ENCODE assay signal across 1 cellular context in genomic region chr15:41495736-41496599, GRCh38.
TF ChIP-seq lines count a peak whose summit lies in the region.

No MANE protein-coding gene starts in this region.

TF ChIP-seq in HepG2, 621 proteins besides CTCF, POLR2A, EP300 and RAD21 (continued from another document and continues in another):
- peak; percentile 49; the same call in 1 of the 2 replicates for TF ChIP-seq STAT6 (CRISPR knock-in tag; IDR thresholded peaks at IDR 0.05; ENCODE audit: borderline replicate concordance)
- TF ChIP-seq ZNF564 (CRISPR knock-in tag; IDR thresholded peaks at IDR 0.05), result no peak; the same call in 1 of the 2 replicates
- TF ChIP-seq ZNF501 (CRISPR knock-in tag; IDR thresholded peaks at IDR 0.05), result peak; percentile 83
- TF ChIP-seq KLF6 (CRISPR knock-in tag; IDR thresholded peaks at IDR 0.05), result peak; percentile 82; the same call in 1 of the 2 replicates
- TF ChIP-seq FOXA1 (IDR thresholded peaks at IDR 0.05), result no peak
- TF ChIP-seq FOXA1 (CRISPR knock-in tag; IDR thresholded peaks at IDR 0.05), result peak; percentile 97
- TF ChIP-seq THRA (CRISPR knock-in tag; IDR thresholded peaks at IDR 0.05; ENCODE audit: borderline replicate concordance), result peak; percentile 69
- TF ChIP-seq ZNF629 (CRISPR knock-in tag; conservative IDR thresholded peaks at IDR 0.05), result peak; percentile 50
- no peak for TF ChIP-seq NFE2L1 (CRISPR knock-in tag; IDR thresholded peaks at IDR 0.05; ENCODE audit: borderline replicate concordance)
- no peak for TF ChIP-seq RORA (CRISPR knock-in tag; IDR thresholded peaks at IDR 0.05)
- no peak for TF ChIP-seq ZNF432 (CRISPR knock-in tag; IDR thresholded peaks at IDR 0.05; ENCODE audit: borderline replicate concordance)
- TF ChIP-seq ZNF430 (CRISPR knock-in tag; IDR thresholded peaks at IDR 0.05), result peak; percentile 93
- no peak for TF ChIP-seq SNRNP70 (IDR thresholded peaks at IDR 0.05; ENCODE audit: low read depth, low read length)
- 0 out of 2 replicates have a peak, but pooled peaks have one; percentile 33 for TF ChIP-seq SAFB2 (CRISPR knock-in tag; IDR thresholded peaks at IDR 0.05; ENCODE audit: borderline replicate concordance, low read depth)
- 0 out of 2 replicates have a peak, but pooled peaks have one; percentile 73 for TF ChIP-seq ZNF326 (CRISPR knock-in tag; IDR thresholded peaks at IDR 0.05; ENCODE audit: borderline replicate concordance)
- peak; percentile 34; the same call in 1 of the 2 replicates for TF ChIP-seq SALL2 (CRISPR knock-in tag; IDR thresholded peaks at IDR 0.05)
- no peak; the same call in 1 of the 2 replicates for TF ChIP-seq THAP9 (CRISPR knock-in tag; IDR thresholded peaks at IDR 0.05; ENCODE audit: borderline replicate concordance)
- no peak for TF ChIP-seq GTF2F1 (IDR thresholded peaks at IDR 0.05; ENCODE audit: low read length)
- peak; percentile 48 for TF ChIP-seq SATB2 (CRISPR knock-in tag; IDR thresholded peaks at IDR 0.05)
- TF ChIP-seq HOMEZ (CRISPR knock-in tag; IDR thresholded peaks at IDR 0.05; ENCODE audit: low read depth), result peak; percentile 28; the same call in 1 of the 2 replicates
- no peak for TF ChIP-seq PLSCR1 (CRISPR knock-in tag; IDR thresholded peaks at IDR 0.05; ENCODE audit: borderline replicate concordance)
- TF ChIP-seq SSRP1 (CRISPR knock-in tag; IDR thresholded peaks at IDR 0.05), result no peak
- peak; percentile 85 for TF ChIP-seq ATF7-NPFF (CRISPR knock-in tag; IDR thresholded peaks at IDR 0.05; ENCODE audit: low read depth)
- no peak for TF ChIP-seq GTF3A (CRISPR knock-in tag; conservative IDR thresholded peaks at IDR 0.05)
- peak; percentile 14 to 63; a peak in 2 of 4 replicates for TF ChIP-seq KLF16 (CRISPR knock-in tag; IDR thresholded peaks at IDR 0.05)
- no peak for TF ChIP-seq ZNF570 (CRISPR knock-in tag; IDR thresholded peaks at IDR 0.05; ENCODE audit: borderline replicate concordance)
- TF ChIP-seq ZBTB1 (CRISPR knock-in tag; IDR thresholded peaks at IDR 0.05; ENCODE audit: borderline replicate concordance), result no peak
- peak; percentile 45; the same call in 1 of the 2 replicates for TF ChIP-seq ZNF749 (CRISPR knock-in tag; IDR thresholded peaks at IDR 0.05; ENCODE audit: borderline replicate concordance)
- TF ChIP-seq ZFP91 (CRISPR knock-in tag; IDR thresholded peaks at IDR 0.05; ENCODE audit: borderline replicate concordance), result peak; percentile 92
- TF ChIP-seq RARA (CRISPR knock-in tag; IDR thresholded peaks at IDR 0.05), result peak; percentile 52
- TF ChIP-seq SMAD3 (CRISPR knock-in tag; IDR thresholded peaks at IDR 0.05), result peak; percentile 50; the same call in 1 of the 2 replicates
- TF ChIP-seq RXRB (CRISPR knock-in tag; IDR thresholded peaks at IDR 0.05; ENCODE audit: borderline replicate concordance), result peak; percentile 62; the same call in 1 of the 2 replicates
- peak; percentile 93 for TF ChIP-seq FOXA3 (CRISPR knock-in tag; IDR thresholded peaks at IDR 0.05)
- no peak for TF ChIP-seq SIN3B (IDR thresholded peaks at IDR 0.05; ENCODE audit: low read length)
- TF ChIP-seq NR1H2 (CRISPR knock-in tag; IDR thresholded peaks at IDR 0.05; ENCODE audit: borderline replicate concordance, low read depth), result no peak
- peak; percentile 28; the same call in 1 of the 2 replicates for TF ChIP-seq NAIF1 (CRISPR knock-in tag; IDR thresholded peaks at IDR 0.05; ENCODE audit: borderline replicate concordance)
- no peak for TF ChIP-seq FOXO4 (CRISPR knock-in tag; conservative IDR thresholded peaks at IDR 0.05)
- peak; percentile 27; the same call in 1 of the 2 replicates for TF ChIP-seq E2F5 (CRISPR knock-in tag; conservative IDR thresholded peaks at IDR 0.05)
- TF ChIP-seq ZFP90 (CRISPR knock-in tag; IDR thresholded peaks at IDR 0.05; ENCODE audit: borderline replicate concordance), result peak; percentile 94
- TF ChIP-seq ZC3H13 (CRISPR knock-in tag; IDR thresholded peaks at IDR 0.05), result peak; percentile 66; the same call in 1 of the 2 replicates
- peak; percentile 96 for TF ChIP-seq ZNF800 (CRISPR knock-in tag; IDR thresholded peaks at IDR 0.05)
- TF ChIP-seq HBP1 (CRISPR knock-in tag; IDR thresholded peaks at IDR 0.05; ENCODE audit: low read depth), result peak; percentile 69; the same call in 1 of the 2 replicates
- no peak; the same call in none of the 2 replicates for TF ChIP-seq ZNF124 (CRISPR knock-in tag; IDR thresholded peaks at IDR 0.05)
